In the genomic region with DNA sequence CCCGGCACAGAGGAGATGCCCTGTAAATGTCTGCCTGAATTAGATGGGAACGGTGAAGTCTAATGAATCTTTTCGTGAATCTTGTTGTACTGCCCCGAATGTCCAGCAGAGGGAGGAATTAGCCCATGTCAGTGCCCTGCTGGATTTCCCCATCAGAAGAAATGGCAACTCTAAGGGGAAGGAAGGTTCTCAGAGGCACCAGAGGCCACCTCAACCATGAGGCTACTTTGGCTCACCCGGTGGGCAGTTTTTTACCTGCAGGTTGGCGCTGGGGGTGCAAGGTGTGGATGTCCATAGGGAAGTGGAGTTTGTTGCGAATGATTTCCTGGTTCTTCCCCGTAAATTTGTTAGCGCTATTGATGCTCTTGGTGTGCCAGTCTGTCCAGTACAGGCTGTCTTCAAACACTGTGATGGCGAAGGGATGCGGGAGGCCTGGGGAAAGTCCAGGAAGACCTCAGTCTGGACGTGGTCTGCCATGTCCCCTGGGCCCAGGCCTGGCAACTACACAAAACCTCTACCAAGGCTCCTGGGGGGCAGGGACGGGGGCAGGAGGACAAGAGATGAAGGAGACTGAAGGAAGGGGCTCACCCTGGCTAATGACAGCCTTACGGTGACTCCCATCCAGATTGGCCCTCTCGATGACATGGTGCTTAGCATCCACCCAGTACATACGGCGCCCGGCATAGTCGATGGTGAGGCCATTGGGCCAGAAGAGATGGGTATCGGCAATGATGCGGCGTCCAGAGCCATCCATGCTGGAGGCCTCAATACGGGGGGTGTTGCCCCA, we compare ENCODE assay signal across 1 cellular context.
A peak's percentile ranks its signal among the peaks of the same experiment; 100 is the strongest.
TF ChIP-seq lines count a peak whose summit lies in the region.

No MANE protein-coding gene starts in this region.

TF ChIP-seq in HepG2, 621 proteins besides CTCF, POLR2A, EP300 and RAD21:
- TF ChIP-seq RARG (CRISPR knock-in tag; IDR thresholded peaks at IDR 0.05; ENCODE audit: low read depth) (no peak), TEAD3 (CRISPR knock-in tag; optimal IDR thresholded peaks at IDR 0.05; ENCODE audit: borderline replicate concordance) (peak; percentile 11), XRCC5 (optimal IDR thresholded peaks at IDR 0.05; ENCODE audit: low read length) (peak; percentile 23), CEBPG (CRISPR knock-in tag; IDR thresholded peaks at IDR 0.05) (peak; percentile 47), ERF (CRISPR knock-in tag; IDR thresholded peaks at IDR 0.05) (0 out of 2 replicates have a peak, but pooled peaks have one; percentile 24), ZNF761 (CRISPR knock-in tag; conservative IDR thresholded peaks at IDR 0.05) (no peak), FOSL2 (CRISPR knock-in tag; IDR thresholded peaks at IDR 0.05) (0 out of 2 replicates have a peak, but pooled peaks have one; percentile 9), STAG1 (CRISPR knock-in tag; IDR thresholded peaks at IDR 0.05) (peak; percentile 97), SMC3 (IDR thresholded peaks at IDR 0.05; ENCODE audit: low read length) (peak; percentile 98), CAMTA2 (CRISPR knock-in tag; IDR thresholded peaks at IDR 0.05; ENCODE audit: borderline replicate concordance) (no peak), ZNF569 (CRISPR knock-in tag; IDR thresholded peaks at IDR 0.05; ENCODE audit: borderline replicate concordance) (no peak)
- TF ChIP-seq, protein P1, sequence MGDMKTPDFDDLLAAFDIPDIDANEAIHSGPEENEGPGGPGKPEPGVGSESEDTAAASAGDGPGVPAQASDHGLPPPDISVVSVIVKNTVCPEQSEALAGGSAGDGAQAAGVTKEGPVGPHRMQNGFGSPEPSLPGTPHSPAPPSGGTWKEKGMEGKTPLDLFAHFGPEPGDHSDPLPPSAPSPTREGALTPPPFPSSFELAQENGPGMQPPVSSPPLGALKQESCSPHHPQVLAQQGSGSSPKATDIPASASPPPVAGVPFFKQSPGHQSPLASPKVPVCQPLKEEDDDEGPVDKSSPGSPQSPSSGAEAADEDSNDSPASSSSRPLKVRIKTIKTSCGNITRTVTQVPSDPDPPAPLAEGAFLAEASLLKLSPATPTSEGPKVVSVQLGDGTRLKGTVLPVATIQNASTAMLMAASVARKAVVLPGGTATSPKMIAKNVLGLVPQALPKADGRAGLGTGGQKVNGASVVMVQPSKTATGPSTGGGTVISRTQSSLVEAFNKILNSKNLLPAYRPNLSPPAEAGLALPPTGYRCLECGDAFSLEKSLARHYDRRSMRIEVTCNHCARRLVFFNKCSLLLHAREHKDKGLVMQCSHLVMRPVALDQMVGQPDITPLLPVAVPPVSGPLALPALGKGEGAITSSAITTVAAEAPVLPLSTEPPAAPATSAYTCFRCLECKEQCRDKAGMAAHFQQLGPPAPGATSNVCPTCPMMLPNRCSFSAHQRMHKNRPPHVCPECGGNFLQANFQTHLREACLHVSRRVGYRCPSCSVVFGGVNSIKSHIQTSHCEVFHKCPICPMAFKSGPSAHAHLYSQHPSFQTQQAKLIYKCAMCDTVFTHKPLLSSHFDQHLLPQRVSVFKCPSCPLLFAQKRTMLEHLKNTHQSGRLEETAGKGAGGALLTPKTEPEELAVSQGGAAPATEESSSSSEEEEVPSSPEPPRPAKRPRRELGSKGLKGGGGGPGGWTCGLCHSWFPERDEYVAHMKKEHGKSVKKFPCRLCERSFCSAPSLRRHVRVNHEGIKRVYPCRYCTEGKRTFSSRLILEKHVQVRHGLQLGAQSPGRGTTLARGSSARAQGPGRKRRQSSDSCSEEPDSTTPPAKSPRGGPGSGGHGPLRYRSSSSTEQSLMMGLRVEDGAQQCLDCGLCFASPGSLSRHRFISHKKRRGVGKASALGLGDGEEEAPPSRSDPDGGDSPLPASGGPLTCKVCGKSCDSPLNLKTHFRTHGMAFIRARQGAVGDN (CRISPR knock-in tag; IDR thresholded peaks at IDR 0.05) = no peak
- TF ChIP-seq, protein P2, sequence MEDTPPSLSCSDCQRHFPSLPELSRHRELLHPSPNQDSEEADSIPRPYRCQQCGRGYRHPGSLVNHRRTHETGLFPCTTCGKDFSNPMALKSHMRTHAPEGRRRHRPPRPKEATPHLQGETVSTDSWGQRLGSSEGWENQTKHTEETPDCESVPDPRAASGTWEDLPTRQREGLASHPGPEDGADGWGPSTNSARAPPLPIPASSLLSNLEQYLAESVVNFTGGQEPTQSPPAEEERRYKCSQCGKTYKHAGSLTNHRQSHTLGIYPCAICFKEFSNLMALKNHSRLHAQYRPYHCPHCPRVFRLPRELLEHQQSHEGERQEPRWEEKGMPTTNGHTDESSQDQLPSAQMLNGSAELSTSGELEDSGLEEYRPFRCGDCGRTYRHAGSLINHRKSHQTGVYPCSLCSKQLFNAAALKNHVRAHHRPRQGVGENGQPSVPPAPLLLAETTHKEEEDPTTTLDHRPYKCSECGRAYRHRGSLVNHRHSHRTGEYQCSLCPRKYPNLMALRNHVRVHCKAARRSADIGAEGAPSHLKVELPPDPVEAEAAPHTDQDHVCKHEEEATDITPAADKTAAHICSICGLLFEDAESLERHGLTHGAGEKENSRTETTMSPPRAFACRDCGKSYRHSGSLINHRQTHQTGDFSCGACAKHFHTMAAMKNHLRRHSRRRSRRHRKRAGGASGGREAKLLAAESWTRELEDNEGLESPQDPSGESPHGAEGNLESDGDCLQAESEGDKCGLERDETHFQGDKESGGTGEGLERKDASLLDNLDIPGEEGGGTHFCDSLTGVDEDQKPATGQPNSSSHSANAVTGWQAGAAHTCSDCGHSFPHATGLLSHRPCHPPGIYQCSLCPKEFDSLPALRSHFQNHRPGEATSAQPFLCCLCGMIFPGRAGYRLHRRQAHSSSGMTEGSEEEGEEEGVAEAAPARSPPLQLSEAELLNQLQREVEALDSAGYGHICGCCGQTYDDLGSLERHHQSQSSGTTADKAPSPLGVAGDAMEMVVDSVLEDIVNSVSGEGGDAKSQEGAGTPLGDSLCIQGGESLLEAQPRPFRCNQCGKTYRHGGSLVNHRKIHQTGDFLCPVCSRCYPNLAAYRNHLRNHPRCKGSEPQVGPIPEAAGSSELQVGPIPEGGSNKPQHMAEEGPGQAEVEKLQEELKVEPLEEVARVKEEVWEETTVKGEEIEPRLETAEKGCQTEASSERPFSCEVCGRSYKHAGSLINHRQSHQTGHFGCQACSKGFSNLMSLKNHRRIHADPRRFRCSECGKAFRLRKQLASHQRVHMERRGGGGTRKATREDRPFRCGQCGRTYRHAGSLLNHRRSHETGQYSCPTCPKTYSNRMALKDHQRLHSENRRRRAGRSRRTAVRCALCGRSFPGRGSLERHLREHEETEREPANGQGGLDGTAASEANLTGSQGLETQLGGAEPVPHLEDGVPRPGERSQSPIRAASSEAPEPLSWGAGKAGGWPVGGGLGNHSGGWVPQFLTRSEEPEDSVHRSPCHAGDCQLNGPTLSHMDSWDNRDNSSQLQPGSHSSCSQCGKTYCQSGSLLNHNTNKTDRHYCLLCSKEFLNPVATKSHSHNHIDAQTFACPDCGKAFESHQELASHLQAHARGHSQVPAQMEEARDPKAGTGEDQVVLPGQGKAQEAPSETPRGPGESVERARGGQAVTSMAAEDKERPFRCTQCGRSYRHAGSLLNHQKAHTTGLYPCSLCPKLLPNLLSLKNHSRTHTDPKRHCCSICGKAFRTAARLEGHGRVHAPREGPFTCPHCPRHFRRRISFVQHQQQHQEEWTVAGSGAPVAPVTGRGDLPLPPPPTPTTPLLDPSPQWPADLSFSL (CRISPR knock-in tag; IDR thresholded peaks at IDR 0.05) = no peak
- TF ChIP-seq, protein P3, sequence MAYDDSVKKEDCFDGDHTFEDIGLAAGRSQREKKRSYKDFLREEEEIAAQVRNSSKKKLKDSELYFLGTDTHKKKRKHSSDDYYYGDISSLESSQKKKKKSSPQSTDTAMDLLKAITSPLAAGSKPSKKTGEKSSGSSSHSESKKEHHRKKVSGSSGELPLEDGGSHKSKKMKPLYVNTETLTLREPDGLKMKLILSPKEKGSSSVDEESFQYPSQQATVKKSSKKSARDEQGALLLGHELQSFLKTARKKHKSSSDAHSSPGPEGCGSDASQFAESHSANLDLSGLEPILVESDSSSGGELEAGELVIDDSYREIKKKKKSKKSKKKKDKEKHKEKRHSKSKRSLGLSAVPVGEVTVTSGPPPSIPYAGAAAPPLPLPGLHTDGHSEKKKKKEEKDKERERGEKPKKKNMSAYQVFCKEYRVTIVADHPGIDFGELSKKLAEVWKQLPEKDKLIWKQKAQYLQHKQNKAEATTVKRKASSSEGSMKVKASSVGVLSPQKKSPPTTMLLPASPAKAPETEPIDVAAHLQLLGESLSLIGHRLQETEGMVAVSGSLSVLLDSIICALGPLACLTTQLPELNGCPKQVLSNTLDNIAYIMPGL (CRISPR knock-in tag; IDR thresholded peaks at IDR 0.05; ENCODE audit: borderline replicate concordance in 1 of 2, low read depth in 1 of 2) = 0 out of 4 replicates have a peak, but pooled peaks of 1 of the 2 experiments have one; percentile 22
TF ChIP-seq in HepG2: peak in this region for 8.
